1 cellular context compared by ENCODE assay signal in genomic region chr6:33771342-33772113, GRCh38.
TF ChIP-seq lines count a peak whose summit lies in the region.

No MANE protein-coding gene starts in this region.

TF ChIP-seq in K562, 482 proteins besides CTCF, POLR2A, EP300 and RAD21 (continued from another document):
- TF ChIP-seq MTA3 (IDR thresholded peaks at IDR 0.05; ENCODE audit: borderline replicate concordance) (0 out of 2 replicates have a peak, but pooled peaks have one; percentile 61), CCNT2 (IDR thresholded peaks at IDR 0.05; ENCODE audit: borderline replicate concordance, extremely low read depth, insufficient read length, low read depth, low read length) (peak; percentile 74), ZKSCAN3 (CRISPR knock-in tag; IDR thresholded peaks at IDR 0.05) (no peak)
